Comparison of ENCODE assay signal across 7 cellular contexts in genomic region chr10:103661951-103662405, GRCh38.
A peak's percentile ranks its signal among the peaks of the same experiment; 100 is the strongest.
DNase-seq lines count a peak whose midpoint lies in the region; ATAC-seq and TF ChIP-seq lines count a peak whose summit lies in the region.

No MANE protein-coding gene starts in this region.

- POLR2A ChIA-PET in T-cell (lab: Charles Lee) = no interaction called here

- H3K4me1 Mint-ChIP-seq in T-cell = peaks cover 20 to 31% (median 21%) of the 10 kb centered on the region in 3 donors

- peak overlapping the region; percentile 87 for H3K27ac ChIP-seq in smooth muscle cell (ENCODE audit: low read depth)

- no peak for TF ChIP-seq CTCF in GM20000 (IDR thresholded peaks at IDR 0.05; ENCODE audit: extremely low read depth, missing control alignments)
- no peak for TF ChIP-seq CTCF in foreskin fibroblast (IDR thresholded peaks at IDR 0.05; ENCODE audit: low read depth, low read length)
- no peak for TF ChIP-seq CTCF in smooth muscle cell (IDR thresholded peaks at IDR 0.05; ENCODE audit: borderline replicate concordance, insufficient read depth, poor library complexity, severe bottlenecking)

- ATAC-seq in T-cell (replicated peaks in 1 of 4) = peak in 1 of 4 experiments; percentile 18
- ATAC-seq in HG02870 (IDR thresholded peaks at IDR 0.05; ENCODE audit: unreplicated experiment) = no peak

- no peaks in the 10 kb centered on the region for H3K9me3 ChIP-seq in smooth muscle cell (replicated peaks; ENCODE audit: low read depth)

- DNase-seq in GM20000 (ENCODE audit: low spot score) = peak; percentile 52
- peak in 1 of 34 experiments; percentile 10 for DNase-seq in T-cell
- no peak for DNase-seq in foreskin fibroblast
- no peak for DNase-seq in smooth muscle cell (lab: John Stamatoyannopoulos, UW; ENCODE audit: unreplicated experiment)
- DNase-seq in SK-N-DZ (ENCODE audit: low spot score) = no peak
- DNase-seq in iPS-NIHi7 (ENCODE audit: extremely low spot score) = no peak

- H3K4me3 ChIP-seq in foreskin fibroblast (ENCODE audit: low read depth in 1 of 2, low read length in 2 of 2) (peak overlapping the region; percentile 87 to 92), smooth muscle cell (no peak overlapping the region)

- H3K9me3 Mint-ChIP-seq in T-cell = peaks cover 0 to 5% (median 0%) of the 10 kb centered on the region in 3 donors

- H3K4me1 ChIP-seq in smooth muscle cell (ENCODE audit: low read depth) = peaks cover 18% of the 10 kb centered on the region

- CTCF ChIA-PET in T-cell (lab: Charles Lee) = interaction anchor here in 1 of 2 donors (2.0 kb wide), 1 partner anchor 24 kb away, joined by 12 read pairs; no protein-coding TSS in a partner anchor

- H3K4me2 ChIP-seq in smooth muscle cell = peak overlapping the region; percentile 78

- H3K4me3 Mint-ChIP-seq in T-cell = peak overlapping the region; percentile 88 to 90 (median 88)

- no peak overlapping the region for H2AFZ ChIP-seq in smooth muscle cell (ENCODE audit: low read depth)

- H3K36me3 Mint-ChIP-seq in T-cell = peaks cover 15% of the 10 kb centered on the region

- H3K9ac ChIP-seq in smooth muscle cell (ENCODE audit: low read depth) = peak overlapping the region; percentile 62

- 63% methylated on average over 7 of the region's 9 CpGs for WGBS in smooth muscle cell (ENCODE audit: low lambda C conversion rate)

- no peaks in the 10 kb centered on the region for H3K27me3 ChIP-seq in smooth muscle cell (ENCODE audit: low read depth)

- H3F3A ChIP-seq in smooth muscle cell (ENCODE audit: low read depth) = no peaks in the 10 kb centered on the region

- H3K79me2 ChIP-seq in smooth muscle cell (ENCODE audit: low read depth) = peaks cover 54% of the 10 kb centered on the region

- no peaks in the 10 kb centered on the region for H3K36me3 ChIP-seq in smooth muscle cell (ENCODE audit: low read depth)

- H3K27ac Mint-ChIP-seq in T-cell = peak overlapping the region; percentile 78 to 80

- H4K20me1 ChIP-seq in smooth muscle cell (ENCODE audit: low read depth) = peaks cover 31% of the 10 kb centered on the region

- no peaks in the 10 kb centered on the region for H3K27me3 Mint-ChIP-seq in T-cell
